Comparison of ENCODE assay signal across 8 cellular contexts in the genomic region with DNA sequence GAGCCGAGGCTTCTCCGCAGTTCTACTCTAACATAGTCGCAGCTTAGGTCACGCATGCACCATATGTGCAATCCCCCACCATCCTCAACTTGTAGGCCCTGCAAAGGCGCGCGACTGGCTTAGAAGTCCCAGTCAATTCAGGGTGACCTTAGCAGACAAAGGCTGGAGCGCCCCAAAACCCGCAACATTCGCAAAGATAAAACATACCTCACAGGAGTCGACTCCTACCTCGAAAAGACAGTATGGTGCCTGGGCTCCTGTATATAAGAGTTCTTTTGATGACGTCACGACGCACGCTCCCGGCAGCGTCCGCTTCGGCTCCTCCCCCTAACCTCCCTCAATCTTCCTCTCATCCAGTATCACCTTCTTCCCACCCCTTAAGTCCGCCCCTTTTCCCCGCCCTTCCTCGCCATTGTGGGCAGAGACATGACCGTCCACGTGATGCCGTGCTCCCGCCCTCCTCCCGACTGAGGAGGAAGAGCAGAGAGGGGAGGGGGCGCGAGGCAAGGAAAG. TPM values are rescaled to one million over a fixed set of nuclear protein-coding genes. Genes with fewer than 3 reads are reported as not detected.
DNase-seq lines count a peak whose midpoint lies in the region; ATAC-seq and TF ChIP-seq lines count a peak whose summit lies in the region.

Gene GAS5, minus strand, starts transcription at position 237 of the 513 bp plus-strand sequence.

- no peak for TF ChIP-seq CTCF in PC-9 (conservative IDR thresholded peaks at IDR 0.05)

- WGBS in esophagus, 2 donors: 0 to 1% methylated on average over 23 to 30 of the region's 30 CpGs

- H3K79me2 ChIP-seq in PC-9 (ENCODE audit: low read depth): peaks cover 34% of the 10 kb centered on the region

- H3K27ac ChIP-seq in PC-9: peak within 1 kb of the TSS; percentile 91
- H3K27ac ChIP-seq in esophagus (ENCODE audit: low read depth in 2 of 2, low read length in 1 of 2): peak within 1 kb of the TSS; percentile 96 to 98
- H3K27ac ChIP-seq in muscle layer of colon (ENCODE audit: low read depth, low read length): peak within 1 kb of the TSS; percentile 97

- peaks cover 48% of the 10 kb centered on the region for H3K36me3 ChIP-seq in PC-9 (ENCODE audit: low read depth)
- peaks cover 6% of the 10 kb centered on the region in 2 donors for H3K36me3 ChIP-seq in esophagus (ENCODE audit: control insufficient read depth in 2 of 2, insufficient read depth in 2 of 2, low read length in 1 of 2)
- peaks cover 43% of the 10 kb centered on the region for H3K36me3 ChIP-seq in muscle layer of colon (ENCODE audit: insufficient read depth, low read length)

- peak within 1 kb of the TSS; percentile 79 for H2AFZ ChIP-seq in PC-9

- H3K27me3 ChIP-seq in PC-9 (ENCODE audit: insufficient read depth, low read depth): no peaks in the 10 kb centered on the region
- H3K27me3 ChIP-seq in esophagus (ENCODE audit: control insufficient read depth in 1 of 2, insufficient read depth in 2 of 2, low read length in 2 of 2): no peaks in the 10 kb centered on the region
- H3K27me3 ChIP-seq in muscle layer of colon (ENCODE audit: control insufficient read depth in 1 of 2, insufficient read depth in 2 of 2, low read length in 2 of 2): no peaks in the 10 kb centered on the region

- H3K9me3 ChIP-seq in PC-9 (ENCODE audit: insufficient read depth, low read depth): no peaks in the 10 kb centered on the region
- no peaks in the 10 kb centered on the region for H3K9me3 ChIP-seq in esophagus (ENCODE audit: control insufficient read depth in 2 of 2, insufficient read depth in 1 of 2, low read depth in 1 of 2, low read length in 1 of 2)
- H3K9me3 ChIP-seq in muscle layer of colon (ENCODE audit: low read length): no peaks in the 10 kb centered on the region

- POLR2A ChIA-PET in PC-9 (lab: Charles Lee; ENCODE audit: unreplicated experiment): interaction anchor here (0.5 to 1.0 kb wide), 9 partner anchors 37 to 920 kb away, joined by 3 to 5 read pairs (median 3); partner anchors contain the start of genes KLHL20 and RC3H1

- H3K9me2 ChIP-seq in PC-9 (ENCODE audit: insufficient read depth): no peaks in the 10 kb centered on the region

- H4K20me1 ChIP-seq in PC-9 (ENCODE audit: insufficient read depth): peaks cover 43% of the 10 kb centered on the region

- H3K9ac ChIP-seq in muscle layer of colon (ENCODE audit: low read length): peak within 1 kb of the TSS; percentile 85

- no TSS peak for BruUV-seq in PC-9 (replicated peaks; lab: Mats Ljungman, UMichigan)

- peak; percentile 99 for DNase-seq in DMS114 treated with DMSO at 0.1 percent for 48 hours (lab: John Stamatoyannopoulos, UW; ENCODE audit: unreplicated experiment)
- DNase-seq in Jurkat, Clone E6-1 (ENCODE audit: low read depth, low spot score): peak; percentile 100
- peak; percentile 97 to 99 for DNase-seq in PC-9
- peak; percentile 100 for DNase-seq in activated T-cell treated with anti-CD3 and anti-CD28 coated beads, Interleukin-2, amount 50 U/mL, for 48 hours
- peak; percentile 98 for DNase-seq in stimulated activated CD8-positive, alpha-beta memory T cell treated with anti-CD3 and anti-CD28 coated beads, Interleukin-7, amount 100 ng/mL, for 24 hours (ENCODE audit: low read depth)

- ATAC-seq in GM21529 (IDR thresholded peaks at IDR 0.05; ENCODE audit: unreplicated experiment): peak; percentile 72

- intact Hi-C loops in PC-9 (cut with micrococcal nuclease; ENCODE audit: unreplicated experiment): loop anchor here (1.0 to 10.0 kb wide), 10 partner anchors 44 to 1333 kb away; partner anchors contain the start of genes CACYBP, CENPL, DARS2 and KLHL20

- peak within 1 kb of the TSS; percentile 97 for H3K4me3 ChIP-seq in Jurkat, Clone E6-1 (ENCODE audit: low read length)
- H3K4me3 ChIP-seq in PC-9 (peak within 1 kb of the TSS; percentile 95), esophagus (ENCODE audit: low read depth in 1 of 2, low read length in 2 of 2) (peak within 1 kb of the TSS; percentile 83 to 92), muscle layer of colon (ENCODE audit: low read depth in 1 of 2, low read length in 2 of 2) (peak within 1 kb of the TSS; percentile 76 to 80)

- H3K4me1 ChIP-seq in PC-9 (replicated peaks; ENCODE audit: insufficient read depth) (peaks cover 37% of the 10 kb centered on the region), esophagus (ENCODE audit: control insufficient read depth in 2 of 2, insufficient read depth in 2 of 2, low read length in 1 of 2) (no peaks in the 10 kb centered on the region), muscle layer of colon (ENCODE audit: insufficient read depth, low read length) (peaks cover 18% of the 10 kb centered on the region)

- H3K4me2 ChIP-seq in PC-9: peak within 1 kb of the TSS; percentile 96

- H3F3A ChIP-seq in PC-9 (ENCODE audit: insufficient read depth, low read depth): peaks cover 52% of the 10 kb centered on the region

- CTCF ChIA-PET in PC-9 (lab: Charles Lee): interaction anchor here (0.6 kb wide), 1 partner anchor 156 kb away, joined by 7 read pairs; no protein-coding TSS in a partner anchor

RNA-seq across cellular contexts. Expression of gene GAS5, which starts in this region (rescaled TPM):
- polyA plus RNA-seq in Jurkat, Clone E6-1 (2012; ENCODE audit: insufficient read depth, insufficient read length): 506 TPM
- 234 and 352 TPM in 2 replicates for total RNA-seq in PC-9 (2021)
- 100 to 1,000 TPM; 419 to 527 TPM for polyA plus RNA-seq in esophagus

Comparison
In these comparisons a context has a peak if more than half of its experiments do, and no peak if none do; other contexts are left out.
1. Peak in every context shown above with its lines: DNase-seq, ATAC-seq, H3K4me3 ChIP-seq and H3K27ac ChIP-seq.